In the genomic region with DNA sequence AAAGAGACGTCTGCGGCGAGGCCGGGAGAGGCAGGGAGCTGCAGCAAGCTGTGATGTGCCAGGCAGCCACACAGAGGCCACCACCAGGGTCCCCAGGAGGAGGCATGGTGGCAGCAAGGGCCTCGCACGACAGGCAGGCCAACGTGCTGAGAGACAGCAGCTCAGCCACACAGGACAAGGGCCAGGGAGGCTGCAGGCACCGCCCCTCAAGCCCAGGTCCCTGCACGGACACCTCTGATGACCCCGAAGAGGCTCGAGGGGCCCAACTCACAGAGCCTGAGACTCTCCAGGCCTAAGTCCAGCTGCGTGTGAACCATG, we compare ENCODE assay signal across 33 cellular contexts. TPM values are rescaled to one million over a fixed set of nuclear protein-coding genes. Genes with fewer than 3 reads are reported as not detected.
"Had no signal": no experiment of that assay in that cellular context is flagged by ENCODE, and none has a peak within 500 bp of the region (broad histone marks: within the 10 kb centered on the region; RNA-seq: fewer than 3 reads in every experiment).

No MANE protein-coding gene starts in this region.

- H3K27me3 Mint-ChIP-seq: activated B cell treated with CpG ODN at 0.5 μM for 24 hours; activated CD4-positive, alpha-beta memory T cell treated with anti-CD3 and anti-CD28 coated beads, Interleukin-2, amount 10 ng/mL, durations not matched to agents 7 days and 5 days; activated CD4-positive, alpha-beta T cell treated with anti-CD3 and anti-CD28 coated beads, Interleukin-2, amount 10 ng/mL, durations not matched to agents 7 days and 5 days; activated naive CD4-positive, alpha-beta T cell treated with anti-CD3 and anti-CD28 coated beads, Interleukin-2, amount 10 ng/mL, durations not matched to agents 7 days and 5 days; activated naive CD8-positive, alpha-beta T cell treated with anti-CD3 and anti-CD28 coated beads, Interleukin-2, amount 10 ng/mL, durations not matched to agents 7 days and 5 days; activated T-cell treated with anti-CD3 and anti-CD28 coated beads, Interleukin-2, amount 50 U/mL, for 24 hours; brain; T-helper 17 cell had no signal

- H3K36me3 Mint-ChIP-seq: activated naive CD4-positive, alpha-beta T cell treated with anti-CD3 and anti-CD28 coated beads, Interleukin-2, amount 50 U/mL, for 72 hours had no signal

- H3K9me3 ChIP-seq: ascending aorta, breast epithelium, colonic mucosa had no signal

- H3K4me3 ChIP-seq: ascending aorta, breast epithelium, cardiac muscle cell, colonic mucosa had no signal

- ATAC-seq: activated naive CD4-positive, alpha-beta T cell treated with anti-CD3 and anti-CD28 coated beads, Interleukin-2, amount 50 U/mL, for 72 hours; activated T-cell treated with anti-CD3 and anti-CD28 coated beads, Interleukin-2, amount 50 U/mL, for 72 hours; T-helper 17 cell had no signal

- H3K27ac Mint-ChIP-seq: activated B cell treated with CpG ODN at 0.5 μM for 24 hours; activated CD4-positive, alpha-beta memory T cell treated with anti-CD3 and anti-CD28 coated beads, Interleukin-2, amount 10 ng/mL, durations not matched to agents 7 days and 5 days; activated CD4-positive, alpha-beta T cell treated with anti-CD3 and anti-CD28 coated beads, Interleukin-2, amount 10 ng/mL, durations not matched to agents 7 days and 5 days; activated naive CD4-positive, alpha-beta T cell treated with anti-CD3 and anti-CD28 coated beads, Interleukin-2, amount 10 ng/mL, durations not matched to agents 7 days and 5 days; activated naive CD8-positive, alpha-beta T cell treated with anti-CD3 and anti-CD28 coated beads, Interleukin-2, amount 10 ng/mL, durations not matched to agents 7 days and 5 days; activated T-cell treated with anti-CD3 and anti-CD28 coated beads, Interleukin-2, amount 50 U/mL, for 24 hours; activated T-cell treated with anti-CD3 and anti-CD28 coated beads, Interleukin-2, amount 50 U/mL, for 72 hours; T-helper 17 cell; T-helper 2 cell treated with Interferon-gamma antibody and Interleukin-4, amounts not matched to agents 5 μg/mL and 100 μg/mL, for 36 hours had no signal

- H3K9me3 Mint-ChIP-seq: activated B cell treated with CpG ODN at 0.5 μM for 24 hours; activated CD4-positive, alpha-beta memory T cell treated with anti-CD3 and anti-CD28 coated beads, Interleukin-2, amount 10 ng/mL, durations not matched to agents 7 days and 5 days; activated CD4-positive, alpha-beta T cell treated with anti-CD3 and anti-CD28 coated beads, Interleukin-2, amount 10 ng/mL, durations not matched to agents 7 days and 5 days; activated naive CD4-positive, alpha-beta T cell treated with anti-CD3 and anti-CD28 coated beads, Interleukin-2, amount 10 ng/mL, durations not matched to agents 7 days and 5 days; activated naive CD4-positive, alpha-beta T cell treated with anti-CD3 and anti-CD28 coated beads, Interleukin-2, amount 50 U/mL, for 72 hours; activated naive CD8-positive, alpha-beta T cell treated with anti-CD3 and anti-CD28 coated beads, Interleukin-2, amount 10 ng/mL, durations not matched to agents 7 days and 5 days; activated T-cell treated with anti-CD3 and anti-CD28 coated beads, Interleukin-2, amount 50 U/mL, for 24 hours; activated T-cell treated with anti-CD3 and anti-CD28 coated beads, Interleukin-2, amount 50 U/mL, for 72 hours; brain; T-helper 2 cell treated with Interferon-gamma antibody and Interleukin-4, amounts not matched to agents 5 μg/mL and 100 μg/mL, for 36 hours had no signal

- DNase-seq: activated B cell treated with CpG ODN at 0.5 μM for 24 hours; activated CD4-positive, alpha-beta memory T cell treated with anti-CD3 and anti-CD28 coated beads, Interleukin-2, amount 10 ng/mL, durations not matched to agents 7 days and 5 days; activated CD4-positive, alpha-beta T cell treated with anti-CD3 and anti-CD28 coated beads for 1 hour; activated CD4-positive, alpha-beta T cell treated with anti-CD3 and anti-CD28 coated beads for 4 hours; activated CD4-positive, alpha-beta T cell treated with anti-CD3 and anti-CD28 coated beads, Interleukin-2, amount 10 ng/mL, durations not matched to agents 7 days and 5 days; activated CD4-positive, alpha-beta T cell treated with anti-CD3 and anti-CD28 coated beads, Interleukin-2, amount 50 U/mL, for 4 hours; activated CD8-positive, alpha-beta memory T cell treated with anti-CD3 and anti-CD28 coated beads, Interleukin-2, amount 50 U/mL, for 48 hours; activated gamma-delta T cell; activated naive CD4-positive, alpha-beta T cell; activated naive CD4-positive, alpha-beta T cell treated with anti-CD3 and anti-CD28 coated beads, Interleukin-2, amount 10 ng/mL, durations not matched to agents 7 days and 5 days; activated naive CD8-positive, alpha-beta T cell treated with anti-CD3 and anti-CD28 coated beads, Interleukin-2, amount 10 ng/mL, durations not matched to agents 7 days and 5 days; activated T-cell treated with anti-CD3 and anti-CD28 coated beads for 4 hours; activated T-cell treated with anti-CD3 and anti-CD28 coated beads, Interleukin-2, amount 50 U/mL, for 24 hours; activated T-cell treated with anti-CD3 and anti-CD28 coated beads, Interleukin-2, amount 50 U/mL, for 72 hours; central memory CD4-positive, alpha-beta T cell; cerebellar nuclear complex; colonic mucosa; effector CD8-positive, alpha-beta T cell; foreskin fibroblast; T-helper 1 cell; T-helper 17 cell; T1000; WERI-Rb-1 had no signal

- H3K27ac ChIP-seq: ascending aorta, breast epithelium, cardiac muscle cell, colonic mucosa, WERI-Rb-1 had no signal

- H3K4me3 Mint-ChIP-seq: activated B cell treated with CpG ODN at 0.5 μM for 24 hours; activated CD4-positive, alpha-beta memory T cell treated with anti-CD3 and anti-CD28 coated beads, Interleukin-2, amount 10 ng/mL, durations not matched to agents 7 days and 5 days; activated CD4-positive, alpha-beta T cell treated with anti-CD3 and anti-CD28 coated beads, Interleukin-2, amount 10 ng/mL, durations not matched to agents 7 days and 5 days; activated naive CD4-positive, alpha-beta T cell treated with anti-CD3 and anti-CD28 coated beads, Interleukin-2, amount 10 ng/mL, durations not matched to agents 7 days and 5 days; activated naive CD8-positive, alpha-beta T cell treated with anti-CD3 and anti-CD28 coated beads, Interleukin-2, amount 10 ng/mL, durations not matched to agents 7 days and 5 days; activated T-cell treated with anti-CD3 and anti-CD28 coated beads, Interleukin-2, amount 50 U/mL, for 24 hours; activated T-cell treated with anti-CD3 and anti-CD28 coated beads, Interleukin-2, amount 50 U/mL, for 72 hours; brain; T-helper 17 cell; T-helper 2 cell treated with Interferon-gamma antibody and Interleukin-4, amounts not matched to agents 5 μg/mL and 100 μg/mL, for 36 hours had no signal

- H3K27me3 ChIP-seq: ascending aorta, breast epithelium, cardiac muscle cell, colonic mucosa had no signal

- FAIRE-seq: endometrium, endothelial cell of umbilical vein, frontal cortex had no signal

RNA-seq across cellular contexts. Expression of a gene that starts 27.4 kb away (rescaled TPM):
- total RNA-seq: activated B cell treated with CpG ODN at 0.5 μM for 24 hours; activated naive CD4-positive, alpha-beta T cell treated with anti-CD3 and anti-CD28 coated beads, Interleukin-2, amount 50 U/mL, for 72 hours; ascending aorta; dermis microvascular lymphatic vessel endothelial cell; endothelial cell of umbilical vein had no signal
- polyA plus RNA-seq: endothelial cell of umbilical vein had no signal
